In the genomic region with DNA sequence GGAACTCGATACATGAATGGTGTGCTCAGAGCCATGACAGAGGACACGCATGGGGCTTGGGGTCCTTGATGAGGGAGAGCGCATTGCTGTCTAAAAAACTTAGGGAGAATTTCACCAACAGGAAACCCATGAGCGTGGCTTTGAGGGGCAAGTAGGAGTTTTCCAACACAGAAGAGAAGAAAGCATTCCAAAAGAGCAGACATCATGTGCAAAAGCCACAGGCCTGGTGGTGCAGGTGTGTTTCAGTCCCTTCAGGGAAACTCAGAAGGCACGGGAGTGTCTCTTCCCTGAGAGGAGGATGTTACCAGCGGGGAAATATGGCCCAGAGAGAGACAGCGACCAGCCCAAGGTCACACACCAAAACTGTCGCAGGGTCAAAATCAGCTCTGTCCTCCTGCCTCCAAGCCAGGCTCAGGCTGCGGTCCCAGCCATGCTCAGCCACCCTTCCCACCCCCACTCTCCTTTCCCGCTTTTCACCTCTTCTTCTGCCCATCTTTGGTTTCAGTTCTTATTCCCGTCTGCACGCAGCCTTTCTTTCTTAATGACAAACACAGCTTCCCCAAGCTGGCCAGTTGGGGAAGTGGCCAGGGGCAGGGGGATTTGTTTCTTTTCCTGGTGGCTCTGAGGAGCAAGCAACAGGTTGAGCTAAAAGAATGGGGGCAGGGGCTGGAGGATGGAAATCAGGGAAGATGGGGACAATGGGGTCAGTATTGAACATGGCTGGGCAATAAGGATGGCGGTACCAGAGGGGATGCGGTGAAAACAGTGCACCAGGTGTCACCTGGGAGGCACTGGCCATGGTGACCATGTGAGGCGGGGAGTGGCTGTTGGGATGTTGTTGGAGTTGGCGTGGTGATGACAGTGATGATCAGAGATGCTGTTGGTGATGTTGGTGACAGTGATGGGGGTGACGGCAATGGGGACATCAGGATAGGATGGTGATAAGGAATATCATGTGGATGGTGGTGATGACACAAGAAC, we compare ENCODE assay signal across 1 cellular context.
TF ChIP-seq lines count a peak whose summit lies in the region.

No MANE protein-coding gene starts in this region.

TF ChIP-seq in IMR-90, 13 proteins besides CTCF, POLR2A, EP300 and RAD21:
- TF ChIP-seq MAFK (IDR thresholded peaks at IDR 0.05; ENCODE audit: low read depth, low read length) (no peak), CHD1 (IDR thresholded peaks at IDR 0.05; ENCODE audit: low read depth, low read length) (no peak), RFX5 (IDR thresholded peaks at IDR 0.05; ENCODE audit: low read depth, low read length) (no peak), SMC3 (IDR thresholded peaks at IDR 0.05; ENCODE audit: low read depth, low read length) (no peak), BHLHE40 (IDR thresholded peaks at IDR 0.05; ENCODE audit: low read depth, low read length) (no peak), RCOR1 (IDR thresholded peaks at IDR 0.05; ENCODE audit: insufficient replicate concordance, low read length) (no peak)
